ENCODE assay signal across 26 cellular contexts in genomic region chr13:43080199-43080598, GRCh38. TPM values are rescaled to one million over a fixed set of nuclear protein-coding genes. Genes with fewer than 3 reads are reported as not detected.
DNase-seq lines count a peak whose midpoint lies in the region; FAIRE-seq and TF ChIP-seq lines count a peak whose summit lies in the region.
"Had no signal": no experiment of that assay in that cellular context is flagged by ENCODE, and none has a peak within 500 bp of the region (broad histone marks: within the 10 kb centered on the region; RNA-seq: fewer than 3 reads in every experiment).

No MANE protein-coding gene starts in this region.

- no peaks in the 10 kb centered on the region for H3K36me3 ChIP-seq in A673 (ENCODE audit: insufficient read depth, low read length, poor library complexity, severe bottlenecking)
- peaks cover 0 to 6% (median 0%) of the 10 kb centered on the region in 3 donors for H3K36me3 ChIP-seq in esophagus squamous epithelium
- H3K36me3 ChIP-seq: BE2C; BLaER1 treated with 17β-estradiol and CSF1 and Interleukin-3, amounts not matched to agents 10 nM and 100 nM had no signal

- H3K27me3 ChIP-seq in A673 (replicated peaks; ENCODE audit: insufficient read depth, low read depth, low read length, poor library complexity) (no peaks in the 10 kb centered on the region), esophagus squamous epithelium (no peaks in the 10 kb centered on the region)
- H3K27me3 ChIP-seq: BE2C; BLaER1 treated with 17β-estradiol and CSF1 and Interleukin-3, amounts not matched to agents 10 nM and 100 nM had no signal

- peak overlapping the region in 2 of 3 donors; percentile 55 to 89 for H3K27ac Mint-ChIP-seq in IgD-negative memory B cell
- H3K27ac Mint-ChIP-seq: CD14-positive monocyte; CD4-positive, alpha-beta T cell; H9; HFFc6 had no signal

- TF ChIP-seq CTCF in A673 (conservative IDR thresholded peaks at IDR 0.05; ENCODE audit: low read depth, low read length) (no peak), esophagus squamous epithelium (IDR thresholded peaks at IDR 0.05) (no peak)

- POLR2A ChIA-PET in A673 (lab: Charles Lee; ENCODE audit: low non-redundant PET) = interaction anchor here (0.7 kb wide), 1 partner anchor 104 kb away, joined by 3 read pairs; no protein-coding TSS in a partner anchor

- H3K4me3 Mint-ChIP-seq in IgD-negative memory B cell = no peak overlapping the region
- H3K4me3 Mint-ChIP-seq: CD14-positive monocyte; CD4-positive, alpha-beta T cell; CD8-positive, alpha-beta memory T cell; H9; HFFc6 had no signal

- no peak overlapping the region for H3K4me3 ChIP-seq in A673 (ENCODE audit: low read depth, low read length, poor library complexity, severe bottlenecking)
- no peak overlapping the region for H3K4me3 ChIP-seq in esophagus squamous epithelium
- H3K4me3 ChIP-seq: BLaER1 treated with 17β-estradiol and CSF1 and Interleukin-3, amounts not matched to agents 10 nM and 100 nM; GM23248 had no signal

- DNase-seq in NCI-H82 (lab: John Stamatoyannopoulos, UW) = peak; percentile 9
- no peak for DNase-seq in NCI-H82 treated with DMSO at 0.1 percent for 48 hours (lab: John Stamatoyannopoulos, UW; ENCODE audit: unreplicated experiment)
- no peak for DNase-seq in GM12891 (ENCODE audit: insufficient read length, low spot score)
- DNase-seq in A673 (ENCODE audit: low spot score) = no peak
- no peak for DNase-seq in esophagus squamous epithelium (lab: John Stamatoyannopoulos, UW)
- DNase-seq: ACHN; AML-193; BE2C; Calu3; CD4-positive, alpha-beta T cell; CD8-positive, alpha-beta memory T cell; COR-L47; DMS53; DMS79 treated with DMSO at 0.1 percent for 48 hours; GF-D8; GM23248; H9; HFFc6 had no signal

- H3K4me1 ChIP-seq in A673 (ENCODE audit: insufficient read depth, low read length, poor library complexity, severe bottlenecking) (no peaks in the 10 kb centered on the region), esophagus squamous epithelium (peaks cover 0 to 21% (median 0%) of the 10 kb centered on the region in 3 donors)
- H3K4me1 ChIP-seq: BE2C had no signal

- peak; percentile 66 for FAIRE-seq in GM12891 (lab: Jason Lieb, UNC)
- FAIRE-seq: A204.1, GM12892, GM19239, H1 had no signal

- H3K27me3 Mint-ChIP-seq in IgD-negative memory B cell = no peaks in the 10 kb centered on the region
- H3K27me3 Mint-ChIP-seq: CD4-positive, alpha-beta T cell; CD8-positive, alpha-beta memory T cell had no signal

- no peaks in the 10 kb centered on the region for H3K9me3 ChIP-seq in A673 (ENCODE audit: low read depth, low read length, poor library complexity, severe bottlenecking)
- no peaks in the 10 kb centered on the region for H3K9me3 ChIP-seq in esophagus squamous epithelium
- H3K9me3 ChIP-seq: BE2C had no signal

- BruUV-seq in A673 (replicated peaks; lab: Mats Ljungman, UMichigan) = no TSS peak

- H3K9me3 Mint-ChIP-seq in IgD-negative memory B cell = peaks cover 0 to 4% (median 0%) of the 10 kb centered on the region in 3 donors
- H3K9me3 Mint-ChIP-seq: CD8-positive, alpha-beta memory T cell; HFFc6 had no signal

- H3K36me3 Mint-ChIP-seq in IgD-negative memory B cell = peaks cover 10% of the 10 kb centered on the region

- CTCF ChIA-PET in A673 (lab: Charles Lee) = no interaction called here

- TF ChIP-seq POLR2A in GM12891 (IDR thresholded peaks at IDR 0.05; ENCODE audit: low read depth, low read length) = no peak
- TF ChIP-seq POLR2A in esophagus squamous epithelium (IDR thresholded peaks at IDR 0.05) = no peak

- H3K27ac ChIP-seq in A673 (ENCODE audit: low read depth, low read length, poor library complexity, severe bottlenecking) = no peak overlapping the region
- no peak overlapping the region for H3K27ac ChIP-seq in esophagus squamous epithelium
- H3K27ac ChIP-seq: 22Rv1; BLaER1 treated with 17β-estradiol and CSF1 and Interleukin-3, amounts not matched to agents 10 nM and 100 nM; GM23248 had no signal

- WGBS in esophagus squamous epithelium, 2 donors = 97 to 98% methylated on average over 3 of the region's 3 CpGs

- intact Hi-C loops in A673 (cut with micrococcal nuclease; ENCODE audit: unreplicated experiment) = no loop called here
- intact Hi-C loops in esophagus squamous epithelium (cut with DNase I) = no loop called here

- peaks cover 8 to 27% (median 20%) of the 10 kb centered on the region in 3 donors for H3K4me1 Mint-ChIP-seq in IgD-negative memory B cell

TF ChIP-seq in GM12891, 5 proteins besides CTCF, POLR2A, EP300 and RAD21:
- TF ChIP-seq PAX5 (IDR thresholded peaks at IDR 0.05; ENCODE audit: insufficient read depth, low read length, severe bottlenecking) (no peak), SPI1 (IDR thresholded peaks at IDR 0.05; ENCODE audit: low read depth, low read length) (no peak), POU2F2 (IDR thresholded peaks at IDR 0.05; ENCODE audit: low read depth, low read length) (no peak), TAF1 (IDR thresholded peaks at IDR 0.05; ENCODE audit: low read depth, low read length) (no peak), POLR2AphosphoS5 (IDR thresholded peaks at IDR 0.05; ENCODE audit: low read depth, low read length) (no peak)

RNA-seq across cellular contexts. Expression of gene DNAJC15, which starts 56.8 kb away (rescaled TPM):
- polyA plus RNA-seq in GM12891 (2012; ENCODE audit: low read depth, missing spikeins) = 24.9 TPM
- 36.7 TPM for polyA plus RNA-seq in IgD-negative memory B cell
- total RNA-seq in A673 (2021) = 2.4 and 2.6 TPM in 2 replicates
- 10 to 100 TPM in 2 of 4 donors, 1 to 10 TPM in 2; 2.9 to 15.0 (median 9.0) TPM for total RNA-seq in esophagus squamous epithelium
